32 cellular contexts compared by ENCODE assay signal in the genomic region with DNA sequence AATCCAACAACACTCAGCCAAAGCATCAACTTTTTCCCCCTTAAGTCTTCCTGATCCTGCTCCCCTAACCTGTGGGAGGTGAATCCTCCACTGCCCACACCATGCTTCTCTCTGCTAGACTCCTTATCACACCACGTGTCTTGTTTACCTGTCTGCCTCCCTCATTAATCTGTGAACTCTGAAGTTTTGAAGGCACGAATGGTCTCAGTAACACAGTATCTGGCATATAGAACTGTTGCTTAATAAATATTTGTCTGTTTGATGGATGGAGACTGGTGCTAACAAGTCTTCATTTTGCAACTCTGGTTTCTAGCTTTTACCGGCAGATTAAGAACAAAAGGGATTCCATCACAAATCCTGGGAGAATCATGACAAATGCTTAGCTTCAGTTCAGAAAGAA.
"Had no signal": no experiment of that assay in that cellular context is flagged by ENCODE, and none has a peak within 500 bp of the region (broad histone marks: within the 10 kb centered on the region; RNA-seq: fewer than 3 reads in every experiment).

No MANE protein-coding gene starts in this region.

- H3K4me3 ChIP-seq: ascending aorta, breast epithelium, cardiac muscle cell, colonic mucosa had no signal

- H3K36me3 ChIP-seq: ascending aorta, breast epithelium, cardiac muscle cell, colonic mucosa, WERI-Rb-1 had no signal

- H3K4me1 ChIP-seq: ascending aorta, breast epithelium, colonic mucosa had no signal

- FAIRE-seq: endometrium, frontal cortex had no signal

- H3K4me1 Mint-ChIP-seq: activated B cell treated with CpG ODN at 0.5 μM for 24 hours; activated T-helper 17 cell treated with anti-CD3 and anti-CD28 coated beads, Interleukin-2, amount 50 U/mL, for 72 hours; T-helper 17 cell had no signal

- DNase-seq: activated B cell treated with CpG ODN at 0.5 μM for 24 hours; activated CD4-positive, alpha-beta T cell treated with anti-CD3 and anti-CD28 coated beads for 48 hours; activated CD4-positive, alpha-beta T cell treated with anti-CD3 and anti-CD28 coated beads, Interleukin-2, amount 50 U/mL, for 1 hour; activated CD4-positive, alpha-beta T cell treated with anti-CD3 and anti-CD28 coated beads, Interleukin-2, amount 50 U/mL, for 48 hours; activated CD8-positive, alpha-beta memory T cell treated with anti-CD3 and anti-CD28 coated beads for 24 hours; activated CD8-positive, alpha-beta T cell treated with anti-CD3 and anti-CD28 coated beads for 36 hours; activated effector memory CD4-positive, alpha-beta T cell treated with Interleukin-2 at 50 U/mL for 16 hours; activated gamma-delta T cell treated with Interleukin-2 at 50 U/mL for 16 hours; activated naive CD4-positive, alpha-beta T cell treated with anti-CD3 and anti-CD28 coated beads, Interleukin-2, amount 50 U/mL, for 16 hours; activated naive CD4-positive, alpha-beta T cell treated with Interleukin-2 at 50 U/mL for 16 hours; activated T-cell treated with anti-CD3 and anti-CD28 coated beads, Interleukin-2, amount 50 U/mL, for 4 hours; central memory CD4-positive, alpha-beta T cell; cerebellar nuclear complex; colonic mucosa; effector CD8-positive, alpha-beta T cell; foreskin fibroblast; head of caudate nucleus; T-helper 1 cell; T-helper 17 cell; T1000; WERI-Rb-1 had no signal

- ATAC-seq: activated CD4-positive, CD25-positive, alpha-beta regulatory T cell treated with anti-CD3 and anti-CD28 coated beads, Interleukin-2, amount 50 U/mL, for 24 hours; activated CD8-positive, alpha-beta T cell treated with anti-CD3 and anti-CD28 coated beads for 36 hours; activated T-cell treated with anti-CD3 and anti-CD28 coated beads, Interleukin-2, amount 50 U/mL, for 4 hours; activated T-helper 17 cell treated with anti-CD3 and anti-CD28 coated beads, Interleukin-2, amount 50 U/mL, for 72 hours; esophagus mucosa; T-helper 17 cell had no signal

- H3K27ac ChIP-seq: ascending aorta, breast epithelium, cardiac muscle cell, colonic mucosa, WERI-Rb-1 had no signal

- H3K27ac Mint-ChIP-seq: activated B cell treated with CpG ODN at 0.5 μM for 24 hours; activated CD8-positive, alpha-beta T cell treated with anti-CD3 and anti-CD28 coated beads for 36 hours; activated naive CD8-positive, alpha-beta T cell; activated T-helper 17 cell treated with anti-CD3 and anti-CD28 coated beads, Interleukin-2, amount 50 U/mL, for 72 hours; brain; T-helper 17 cell; T-helper 2 cell treated with Interferon-gamma antibody and Interleukin-4, amounts not matched to agents 5 μg/mL and 100 μg/mL, for 36 hours had no signal

- H3K9me3 Mint-ChIP-seq: activated B cell treated with CpG ODN at 0.5 μM for 24 hours; activated CD8-positive, alpha-beta T cell treated with anti-CD3 and anti-CD28 coated beads for 36 hours; activated T-cell treated with anti-CD3 and anti-CD28 coated beads, Interleukin-2, amount 50 U/mL, for 4 hours; activated T-helper 17 cell treated with anti-CD3 and anti-CD28 coated beads, Interleukin-2, amount 50 U/mL, for 72 hours; T-helper 2 cell treated with Interferon-gamma antibody and Interleukin-4, amounts not matched to agents 5 μg/mL and 100 μg/mL, for 36 hours had no signal

- H3K27me3 ChIP-seq: ascending aorta, breast epithelium, cardiac muscle cell, colonic mucosa had no signal

- H3K4me3 Mint-ChIP-seq: activated B cell treated with CpG ODN at 0.5 μM for 24 hours; activated CD8-positive, alpha-beta T cell treated with anti-CD3 and anti-CD28 coated beads for 36 hours; activated naive CD8-positive, alpha-beta T cell; activated T-cell treated with anti-CD3 and anti-CD28 coated beads, Interleukin-2, amount 50 U/mL, for 4 hours; activated T-helper 17 cell treated with anti-CD3 and anti-CD28 coated beads, Interleukin-2, amount 50 U/mL, for 72 hours; brain; T-helper 17 cell; T-helper 2 cell treated with Interferon-gamma antibody and Interleukin-4, amounts not matched to agents 5 μg/mL and 100 μg/mL, for 36 hours had no signal

- H3K36me3 Mint-ChIP-seq: activated naive CD8-positive, alpha-beta T cell had no signal

- H3K27me3 Mint-ChIP-seq: brain had no signal

- H3K9me3 ChIP-seq: ascending aorta, breast epithelium, colonic mucosa had no signal
